Comparison of ENCODE assay signal across 1 cellular context in the genomic region with DNA sequence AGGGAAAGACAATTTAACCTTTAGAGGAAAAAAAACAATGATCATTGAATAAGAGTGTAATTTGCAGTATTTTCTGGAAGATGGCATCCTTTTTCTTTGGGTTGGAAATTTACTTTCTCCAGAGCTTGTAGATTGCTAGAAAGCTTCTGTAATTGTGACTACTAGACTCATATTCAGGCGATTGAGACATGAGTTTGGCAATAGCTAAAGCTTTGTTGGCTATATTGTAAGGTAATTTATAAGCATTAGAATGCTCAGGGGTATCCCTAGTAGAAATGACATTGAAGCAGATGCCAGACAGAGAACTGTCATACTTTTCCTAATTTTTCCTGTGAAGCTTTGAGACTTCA.
TF ChIP-seq lines count a peak whose summit lies in the region.

No MANE protein-coding gene starts in this region.

TF ChIP-seq in IMR-90, 13 proteins besides CTCF, POLR2A, EP300 and RAD21 (continued from another document):
- TF ChIP-seq, protein P1, sequence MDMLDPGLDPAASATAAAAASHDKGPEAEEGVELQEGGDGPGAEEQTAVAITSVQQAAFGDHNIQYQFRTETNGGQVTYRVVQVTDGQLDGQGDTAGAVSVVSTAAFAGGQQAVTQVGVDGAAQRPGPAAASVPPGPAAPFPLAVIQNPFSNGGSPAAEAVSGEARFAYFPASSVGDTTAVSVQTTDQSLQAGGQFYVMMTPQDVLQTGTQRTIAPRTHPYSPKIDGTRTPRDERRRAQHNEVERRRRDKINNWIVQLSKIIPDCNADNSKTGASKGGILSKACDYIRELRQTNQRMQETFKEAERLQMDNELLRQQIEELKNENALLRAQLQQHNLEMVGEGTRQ (IDR thresholded peaks at IDR 0.05; ENCODE audit: low read depth, low read length): no peak
- TF ChIP-seq BHLHE40 (IDR thresholded peaks at IDR 0.05; ENCODE audit: low read depth, low read length) (no peak), RCOR1 (IDR thresholded peaks at IDR 0.05; ENCODE audit: insufficient replicate concordance, low read length) (no peak)
TF ChIP-seq in IMR-90: peak in this region for 0.
